15 cellular contexts compared by ENCODE assay signal in the genomic region with DNA sequence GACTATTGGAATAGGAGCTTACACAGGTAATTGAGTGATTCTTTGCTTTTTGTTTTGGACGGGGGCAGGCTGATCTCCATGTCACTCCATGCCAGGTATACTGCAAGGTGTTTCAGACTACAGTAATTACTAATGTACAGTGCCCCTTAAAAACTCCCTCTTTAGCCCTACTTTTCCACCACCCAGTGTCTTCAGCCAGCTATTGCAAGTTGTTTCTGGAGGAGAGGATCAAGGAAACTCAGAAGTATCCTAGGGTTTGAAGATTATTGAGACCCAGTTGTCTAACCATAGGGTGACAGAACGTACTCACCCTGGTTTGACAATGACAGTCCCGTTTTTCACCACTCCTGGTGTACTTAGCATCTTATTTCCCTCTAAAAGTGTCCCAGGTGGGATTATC. TPM values are rescaled to one million over a fixed set of nuclear protein-coding genes. Genes with fewer than 3 reads are reported as not detected.
"Had no signal": no experiment of that assay in that cellular context is flagged by ENCODE, and none has a peak within 500 bp of the region (broad histone marks: within the 10 kb centered on the region; RNA-seq: fewer than 3 reads in every experiment).

No MANE protein-coding gene starts in this region.

- DNase-seq: activated CD4-positive, alpha-beta T cell treated with anti-CD3 and anti-CD28 coated beads, Interleukin-2, amount 50 U/mL, for 48 hours; activated gamma-delta T cell; head of caudate nucleus; left cardiac atrium; lower lobe of right lung; ovary; stimulated activated CD4-positive, alpha-beta T cell treated with anti-CD3 and anti-CD28 coated beads, Interleukin-15, amount 100 ng/mL, for 24 hours; stimulated activated CD4-positive, alpha-beta T cell treated with anti-CD3 and anti-CD28 coated beads, Interleukin-4, amount 100 ng/mL, for 24 hours had no signal

- H3K9me3 ChIP-seq: lower lobe of right lung, ovary had no signal

- ATAC-seq: left cardiac atrium, lower lobe of right lung, WTC11 had no signal

- H3K4me2 ChIP-seq: neural progenitor cell had no signal

- H3K4me3 ChIP-seq: cardiac muscle cell, lower lobe of right lung, neural progenitor cell, ovary had no signal

- H3K27ac ChIP-seq: cardiac muscle cell, lower lobe of right lung, neural progenitor cell, ovary had no signal

- H3K9me3 Mint-ChIP-seq: mesothelial cell of epicardium, neural progenitor cell had no signal

- H3K36me3 Mint-ChIP-seq: mesothelial cell of epicardium, neural progenitor cell had no signal

- H3K27me3 ChIP-seq: cardiac muscle cell, neural progenitor cell, ovary had no signal

- H3K4me3 Mint-ChIP-seq: mesothelial cell of epicardium, neural progenitor cell, WTC11 had no signal

- H3K36me3 ChIP-seq: cardiac muscle cell, lower lobe of right lung, neural progenitor cell, ovary had no signal

- H3K27ac Mint-ChIP-seq: mesothelial cell of epicardium, neural progenitor cell, WTC11 had no signal

- H3K4me1 ChIP-seq: lower lobe of right lung, neural progenitor cell had no signal

- H3K4me1 Mint-ChIP-seq: mesothelial cell of epicardium, neural progenitor cell had no signal

RNA-seq across cellular contexts. Expression of a gene that starts 13.4 kb away (rescaled TPM):
- total RNA-seq: cardiac muscle cell, mesothelial cell of epicardium, myocyte, skeletal muscle tissue, urinary bladder had no signal
- polyA plus RNA-seq: cardiac muscle cell, urinary bladder had no signal
